22 cellular contexts compared by ENCODE assay signal in the genomic region with DNA sequence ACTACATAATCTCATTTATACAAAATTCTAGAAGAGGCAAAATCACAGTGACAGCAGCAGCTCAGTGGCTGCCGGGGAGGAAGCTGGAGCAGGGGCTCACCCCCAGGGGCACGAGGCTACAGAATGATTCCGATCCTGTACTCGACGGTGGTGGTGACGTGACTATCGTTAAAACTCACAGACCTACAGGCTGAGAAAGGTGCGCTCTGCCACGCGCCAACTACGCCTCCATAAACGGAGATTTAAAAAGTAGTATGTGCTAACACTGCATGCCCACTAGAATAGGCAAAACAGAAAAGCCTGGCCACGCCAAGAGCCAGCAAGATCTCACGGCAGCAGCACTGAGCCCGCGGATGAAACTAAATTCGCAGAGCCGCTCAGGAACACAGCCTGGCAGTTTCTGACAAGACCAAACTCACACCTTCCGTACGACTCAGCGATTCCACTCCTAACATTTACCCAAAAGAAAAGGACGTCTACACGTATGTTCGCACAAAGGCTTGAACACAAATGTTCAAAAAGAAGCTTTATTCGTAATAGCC. TPM values are rescaled to one million over a fixed set of nuclear protein-coding genes. Genes with fewer than 3 reads are reported as not detected.
DNase-seq lines count a peak whose midpoint lies in the region; ATAC-seq, FAIRE-seq and TF ChIP-seq lines count a peak whose summit lies in the region.
"Had no signal": no experiment of that assay in that cellular context is flagged by ENCODE, and none has a peak within 500 bp of the region (broad histone marks: within the 10 kb centered on the region; RNA-seq: fewer than 3 reads in every experiment).

No MANE protein-coding gene starts in this region.

- no peak overlapping the region for H3K9ac ChIP-seq in HepG2 (ENCODE audit: insufficient read depth, low read depth, low read length)
- H3K9ac ChIP-seq: BLaER1 had no signal

- H3K27me3 Mint-ChIP-seq in WTC11 (ENCODE audit: low read depth): no peaks in the 10 kb centered on the region
- no peaks in the 10 kb centered on the region for H3K27me3 Mint-ChIP-seq in stimulated activated memory B cell treated with anti-CD40 and anti-IgM and Interleukin-4, amounts not matched to agents 10 μg/mL and 1 μg/mL and 100 μg/mL, for 72 hours
- peaks cover 0 to 2% (median 2%) of the 10 kb centered on the region in 3 donors for H3K27me3 Mint-ChIP-seq in immature natural killer cell (ENCODE audit: low read depth in 3 of 3)
- H3K27me3 Mint-ChIP-seq: CD4-positive, alpha-beta T cell had no signal

- H3K4me3 ChIP-seq in H7 (ENCODE audit: insufficient read depth, low read depth, low read length) (no peak overlapping the region), HepG2 (replicated peaks in 1 of 3; ENCODE audit: insufficient read depth in 1 of 3, low read depth in 2 of 3, low read length in 3 of 3) (no peak overlapping the region)
- H3K4me3 ChIP-seq: BLaER1, Peyer's patch, SJCRH30 had no signal

- peaks cover 4% of the 10 kb centered on the region; the same call in 1 of the 2 replicates for H3K9me3 Mint-ChIP-seq in WTC11
- H3K9me3 Mint-ChIP-seq in stimulated activated memory B cell treated with anti-CD40 and anti-IgM and Interleukin-4, amounts not matched to agents 10 μg/mL and 1 μg/mL and 100 μg/mL, for 72 hours: no peaks in the 10 kb centered on the region
- no peaks in the 10 kb centered on the region for H3K9me3 Mint-ChIP-seq in immature natural killer cell
- H3K9me3 Mint-ChIP-seq: CD4-positive, alpha-beta T cell had no signal

- H3K36me3 ChIP-seq in H7 (replicated peaks; ENCODE audit: control insufficient read depth, insufficient read depth, low read length): no peaks in the 10 kb centered on the region; the same call in 1 of the 2 replicates
- peaks cover 0 to 4% of the 10 kb centered on the region in 2 experiments; a peak in 2 of 5 replicates for H3K36me3 ChIP-seq in HepG2 (replicated peaks in 1 of 2; ENCODE audit: control insufficient read depth in 1 of 2, insufficient read depth in 2 of 2, low read length in 2 of 2)
- H3K36me3 ChIP-seq: SJCRH30 had no signal

- H3K4me1 Mint-ChIP-seq in WTC11 (peaks cover 59% of the 10 kb centered on the region), immature natural killer cell (peaks cover 55 to 75% of the 10 kb centered on the region in 2 donors)
- peaks cover 63% of the 10 kb centered on the region for H3K4me1 Mint-ChIP-seq in stimulated activated memory B cell treated with anti-CD40 and anti-IgM and Interleukin-4, amounts not matched to agents 10 μg/mL and 1 μg/mL and 100 μg/mL, for 72 hours

- H3K27me3 ChIP-seq in H7 (ENCODE audit: control insufficient read depth, insufficient read depth, low read length) (no peaks in the 10 kb centered on the region), HepG2 (ENCODE audit: control insufficient read depth in 1 of 2, insufficient read depth in 2 of 2, low read length in 2 of 2) (no peaks in the 10 kb centered on the region)
- H3K27me3 ChIP-seq: BLaER1, Peyer's patch, SJCRH30 had no signal

- no peaks in the 10 kb centered on the region; the same call in 1 of the 2 replicates for H3K9me3 ChIP-seq in HepG2 (ENCODE audit: low read length)
- H3K9me3 ChIP-seq: Peyer's patch had no signal

- no TSS peak for BruUV-seq in HepG2 (replicated peaks; lab: Mats Ljungman, UMichigan)

- POLR2A ChIA-PET in WTC11 (lab: Charles Lee) (no interaction called here), HepG2 (lab: Yijun Ruan, JAX) (interaction anchor here (1.6 kb wide), 1 partner anchor 26 kb away, joined by 5 read pairs; no protein-coding TSS in a partner anchor)

- no peak for TF ChIP-seq POLR2A in HepG2 (IDR thresholded peaks at IDR 0.05; ENCODE audit: insufficient read depth in 1 of 2, low read depth in 2 of 2, low read length in 2 of 2)

- H2AFZ ChIP-seq in HepG2 (ENCODE audit: low read length): no peak overlapping the region

- FAIRE-seq in HepG2 (lab: Jason Lieb, UNC): no peak
- FAIRE-seq: GM12891 had no signal

- no peak for TF ChIP-seq RAD21 in HepG2 (CRISPR knock-in tag; IDR thresholded peaks at IDR 0.05)

- in situ Hi-C loops in HepG2 (cut with HindIII; ENCODE audit: extremely low pct_ligation_motif_present, low pct_unique_long_range_greater_than_20kb): no loop called here

- TF ChIP-seq EP300 in HepG2 (IDR thresholded peaks at IDR 0.05; ENCODE audit: low read depth in 2 of 2, low read length in 2 of 2) (no peak), HepG2 (CRISPR knock-in tag; IDR thresholded peaks at IDR 0.05; ENCODE audit: borderline replicate concordance) (no peak)

- no peak overlapping the region for H3K27ac ChIP-seq in HepG2 (ENCODE audit: extremely low read length, insufficient read depth, low read length)
- H3K27ac ChIP-seq: BLaER1, HL-60, Peyer's patch, SJCRH30 had no signal

- CTCF ChIA-PET in WTC11 (lab: Charles Lee) (interaction anchor here (1.8 kb wide), 1 partner anchor 30 kb away, joined by 5 read pairs; no protein-coding TSS in a partner anchor), HepG2 (lab: Yijun Ruan, JAX; ENCODE audit: low intra/inter-chr PET ratio, low total read pairs) (no interaction called here)

- ATAC-seq in WTC11: no peak
- ATAC-seq in HepG2: no peak
- no peak for ATAC-seq in stimulated activated memory B cell treated with anti-CD40 and anti-IgM and Interleukin-4, amounts not matched to agents 10 μg/mL and 1 μg/mL and 100 μg/mL, for 72 hours
- ATAC-seq in HG02970 (IDR thresholded peaks at IDR 0.05; ENCODE audit: low FRiP score, unreplicated experiment): no peak
- no peak for ATAC-seq in HG02981 (IDR thresholded peaks at IDR 0.05; ENCODE audit: unreplicated experiment)

- TF ChIP-seq CTCF in WTC11 (IDR thresholded peaks at IDR 0.05): no peak
- TF ChIP-seq CTCF in HepG2 (CRISPR knock-in tag; IDR thresholded peaks at IDR 0.05): no peak

- H3K36me3 Mint-ChIP-seq in WTC11 (peaks cover 7% of the 10 kb centered on the region), immature natural killer cell (no peaks in the 10 kb centered on the region)
- peaks cover 15% of the 10 kb centered on the region for H3K36me3 Mint-ChIP-seq in stimulated activated memory B cell treated with anti-CD40 and anti-IgM and Interleukin-4, amounts not matched to agents 10 μg/mL and 1 μg/mL and 100 μg/mL, for 72 hours

- H3K79me2 ChIP-seq in HepG2 (ENCODE audit: insufficient read depth, low read length): peaks cover 89% of the 10 kb centered on the region

- H3K27ac Mint-ChIP-seq in WTC11: peak overlapping the region; percentile 78
- peak overlapping the region; percentile 68 for H3K27ac Mint-ChIP-seq in stimulated activated memory B cell treated with anti-CD40 and anti-IgM and Interleukin-4, amounts not matched to agents 10 μg/mL and 1 μg/mL and 100 μg/mL, for 72 hours
- no peak overlapping the region for H3K27ac Mint-ChIP-seq in immature natural killer cell
- H3K27ac Mint-ChIP-seq: CD4-positive, alpha-beta T cell had no signal

- intact Hi-C loops in HepG2 (cut with micrococcal nuclease; ENCODE audit: unreplicated experiment): no loop called here

- H4K20me1 ChIP-seq in HepG2 (ENCODE audit: insufficient read depth, low read length): peaks cover 33% of the 10 kb centered on the region

- no peak overlapping the region for H3K4me2 ChIP-seq in HepG2 (ENCODE audit: low read depth, low read length)
- H3K4me2 ChIP-seq: BLaER1 had no signal

- DNase-seq in H7 (peak; percentile 24), WTC11 (ENCODE audit: low spot score) (no peak), HepG2 (ENCODE audit: low spot score) (no peak), immature natural killer cell (no peak)
- DNase-seq: CD4-positive, alpha-beta T cell; COR-L47; DMS79 treated with DMSO at 0.1 percent for 48 hours; GOT3; KBM-7; NCI-H1092; NCI-H1436; NCI-H187 treated with DMSO at 0.1 percent for 48 hours; NCI-H2107; NK-92 treated with Interleukin-12 subunit alpha and Interleukin-12 subunit beta, amount 100 ng/mL, for 24 hours; Peyer's patch; SJCRH30 had no signal

- H3K4me3 Mint-ChIP-seq in WTC11 (no peak overlapping the region), immature natural killer cell (no peak overlapping the region)
- no peak overlapping the region for H3K4me3 Mint-ChIP-seq in stimulated activated memory B cell treated with anti-CD40 and anti-IgM and Interleukin-4, amounts not matched to agents 10 μg/mL and 1 μg/mL and 100 μg/mL, for 72 hours
- H3K4me3 Mint-ChIP-seq: CD4-positive, alpha-beta T cell had no signal

- H3K4me1 ChIP-seq in HepG2 (ENCODE audit: insufficient read depth, low read length): peaks cover 35% of the 10 kb centered on the region
- H3K4me1 ChIP-seq: Peyer's patch, SJCRH30 had no signal

- 93% methylated on average over 25 of the region's 25 CpGs for WGBS in HepG2 (ENCODE audit: low lambda C conversion rate)

TF ChIP-seq in WTC11, 78 proteins besides CTCF, POLR2A, EP300 and RAD21 (continues in another document):
- TF ChIP-seq NFE2L1 (CRISPR knock-in tag; IDR thresholded peaks at IDR 0.05): no peak

TF ChIP-seq in HepG2, 621 proteins besides CTCF, POLR2A, EP300 and RAD21 (continues in another document):
- peak; percentile 38; the same call in 1 of the 2 replicates for TF ChIP-seq ZBTB38 (CRISPR knock-in tag; IDR thresholded peaks at IDR 0.05)

RNA-seq across cellular contexts. Expression of a gene that starts 25.2 kb away (rescaled TPM):
- 5.2 and 8.0 TPM in 2 replicates for total RNA-seq in H7 (2014; rRNA removed; shearing (Covaris generic))
- total RNA-seq in WTC11 (2021) (31.0 to 34.4 TPM (median 33.7 TPM) in 3 replicates), HepG2 (2016; rRNA removed; fragmentation: Illumina TruSeq; extraction: Trizol) (12.0 and 12.2 TPM in 2 replicates)
- total RNA-seq in HepG2 (2016; cell fraction: cytosol; rRNA removed; fragmentation: Illumina TruSeq; extraction: Trizol; ENCODE audit: low read depth): 13.2 and 13.9 TPM in 2 replicates
- 10.5 and 10.7 TPM in 2 replicates for total RNA-seq in HepG2 (2016; cell fraction: insoluble cytoplasmic fraction; rRNA removed; fragmentation: Illumina TruSeq; extraction: Trizol)
- total RNA-seq in HepG2 (2016; cell fraction: membrane; rRNA removed; fragmentation: Illumina TruSeq; extraction: Trizol): 14.0 and 18.0 TPM in 2 replicates
- 14.1 and 16.1 TPM in 2 replicates for total RNA-seq in HepG2 (2016; cell fraction: nucleus; rRNA removed; fragmentation: Illumina TruSeq; extraction: Trizol)
- polyA plus RNA-seq in HepG2 (2011; rRNA removed) (5.9 and 6.6 TPM in 2 replicates), immature natural killer cell (1 to 10 TPM in 2 of 3 donors, under 1 TPM in 1; 0.04 to 3.2 (median 1.1) TPM)
- polyA plus RNA-seq in HepG2 (2011; cell fraction: cytosol; rRNA removed): 5.5 and 6.6 TPM in 2 replicates
- 27.0 and 32.1 TPM in 2 replicates for polyA plus RNA-seq in HepG2 (2011; cell fraction: nucleus; rRNA removed)
- 18.4 and 21.6 TPM in 2 replicates for polyA plus RNA-seq in HepG2 (2012)
- polyA plus RNA-seq in HepG2 (2016; cell fraction: cytosol; fragmentation: Illumina TruSeq; extraction: Trizol; ENCODE audit: low read depth): 2.0 and 2.2 TPM in 2 replicates
- polyA plus RNA-seq in HepG2 (2016; cell fraction: insoluble cytoplasmic fraction; fragmentation: Illumina TruSeq; extraction: Trizol; ENCODE audit: low read depth): 19.2 and 31.8 TPM in 2 replicates
- 8.0 and 10.2 TPM in 2 replicates for polyA plus RNA-seq in HepG2 (2016; cell fraction: membrane; fragmentation: Illumina TruSeq; extraction: Trizol; ENCODE audit: low read depth)
- 44.2 and 48.9 TPM in 2 replicates for polyA plus RNA-seq in HepG2 (2016; cell fraction: nucleus; fragmentation: Illumina TruSeq; extraction: Trizol; ENCODE audit: insufficient read depth, low read depth)
- polyA minus RNA-seq in HepG2 (2011; rRNA and poly(A)+ RNA removed; ENCODE audit: low replicate concordance): 9.9 and 36.8 TPM in 2 replicates
- polyA minus RNA-seq in HepG2 (2011; cell fraction: cytosol; rRNA and poly(A)+ RNA removed): 21.1 and 21.8 TPM in 2 replicates
- polyA minus RNA-seq in HepG2 (2011; cell fraction: nucleus; rRNA and poly(A)+ RNA removed): 21.1 and 25.4 TPM in 2 replicates

Comparison
In these comparisons a context has a peak if more than half of its experiments do, and no peak if none do; other contexts are left out.
1. H3K27ac Mint-ChIP-seq: peak in WTC11 (single experiment) and stimulated activated memory B cell treated with anti-CD40 and anti-IgM and Interleukin-4, amounts not matched to agents 10 μg/mL and 1 μg/mL and 100 μg/mL, for 72 hours (single experiment); none in immature natural killer cell (0 of 6).